ENCODE assay signal across 8 cellular contexts in the genomic region with DNA sequence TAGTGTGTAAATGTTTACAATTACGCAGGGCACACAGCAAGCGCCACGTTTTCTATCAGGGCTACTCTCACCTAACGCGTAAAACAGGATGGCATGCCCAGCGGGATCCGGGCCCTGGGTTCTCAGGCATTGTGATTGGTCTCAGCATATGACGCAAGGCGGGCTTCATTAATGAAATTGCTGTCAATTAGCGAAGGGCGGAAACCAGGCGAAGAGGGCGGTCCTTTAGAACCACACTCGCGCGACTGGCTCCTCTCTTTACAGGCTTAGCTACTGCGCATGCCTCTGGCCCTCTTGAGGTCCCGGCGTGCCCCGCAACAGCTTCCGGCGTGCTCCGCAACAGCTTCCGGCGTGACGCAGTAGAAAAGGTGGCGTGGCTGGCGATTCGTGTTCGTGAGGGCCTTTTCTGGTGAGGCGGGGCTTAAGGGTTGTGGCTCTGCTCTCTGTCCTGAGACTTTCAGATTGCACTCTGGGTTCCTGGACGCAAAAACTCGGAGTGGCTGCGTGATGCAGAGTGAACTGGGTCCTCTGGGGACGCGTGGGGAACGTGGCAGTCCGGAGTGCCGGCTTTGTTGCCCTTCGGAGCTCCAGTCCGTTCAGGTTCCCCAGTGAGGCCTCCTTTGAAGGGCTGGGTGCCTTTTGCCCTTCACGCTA. TPM values are rescaled to one million over a fixed set of nuclear protein-coding genes. Genes with fewer than 3 reads are reported as not detected.
DNase-seq lines count a peak whose midpoint lies in the region; ATAC-seq and TF ChIP-seq lines count a peak whose summit lies in the region.

No MANE protein-coding gene starts in this region.

- peaks cover 16 to 27% of the 10 kb centered on the region in 2 donors for H3K27me3 Mint-ChIP-seq in CD8-positive, alpha-beta memory T cell
- peaks cover 4 to 37% (median 28%) of the 10 kb centered on the region in 3 donors for H3K27me3 Mint-ChIP-seq in naive B cell

- H3K4me3 Mint-ChIP-seq in CD8-positive, alpha-beta memory T cell, result peak overlapping the region; percentile 74 to 93 (median 82)
- H3K4me3 Mint-ChIP-seq in naive B cell, result peak overlapping the region; percentile 80 to 96 (median 88)

- POLR2A ChIA-PET in CD8-positive, alpha-beta memory T cell (lab: Charles Lee), result interaction anchor here (0.6 to 2.2 kb wide), 3 partner anchors 36 to 100 kb away, joined by 5 to 13 read pairs (median 6); a partner anchor contains a TSS

- H3K4me1 Mint-ChIP-seq in CD8-positive, alpha-beta memory T cell, result peaks cover 10 to 14% (median 13%) of the 10 kb centered on the region in 3 donors
- peaks cover 0 to 24% (median 13%) of the 10 kb centered on the region in 3 donors for H3K4me1 Mint-ChIP-seq in naive B cell

- peaks cover 3 to 56% (median 43%) of the 10 kb centered on the region in 5 donors for H3K9me3 Mint-ChIP-seq in CD8-positive, alpha-beta memory T cell
- peaks cover 4 to 62% (median 40%) of the 10 kb centered on the region in 7 donors for H3K9me3 Mint-ChIP-seq in naive B cell

- H3K36me3 Mint-ChIP-seq in CD8-positive, alpha-beta memory T cell, result peaks cover 3 to 34% (median 16%) of the 10 kb centered on the region in 3 donors
- H3K36me3 Mint-ChIP-seq in naive B cell, result peaks cover 17 to 24% of the 10 kb centered on the region in 2 donors

- DNase-seq in CD8-positive, alpha-beta memory T cell, result peak; percentile 61 to 92 (median 83)
- DNase-seq in H4 (ENCODE audit: low spot score) (peak; percentile 91), NCI-H774 (lab: John Stamatoyannopoulos, UW) (peak; percentile 90), activated T-cell treated with anti-CD3 and anti-CD28 coated beads for 24 hours (ENCODE audit: low read depth) (peak; percentile 81), epithelial cell of proximal tubule (ENCODE audit: low read depth) (peak; percentile 37), naive B cell (peak; percentile 83)
- DNase-seq in stimulated activated naive CD4-positive, alpha-beta T cell (lab: John Stamatoyannopoulos, UW), result peak; percentile 62 to 90 (median 86)

- no peak for TF ChIP-seq CTCF in epithelial cell of proximal tubule (conservative IDR thresholded peaks at IDR 0.05; ENCODE audit: low read depth, low read length)

- H3K27ac ChIP-seq in CD8-positive, alpha-beta memory T cell (ENCODE audit: low read depth, low read length), result peak overlapping the region; percentile 64

- ATAC-seq in naive B cell (ENCODE audit: low read depth in 2 of 2) (peak; percentile 90 to 92), HG03045 (IDR thresholded peaks at IDR 0.05; ENCODE audit: unreplicated experiment) (no peak)

- H3K9me3 ChIP-seq in CD8-positive, alpha-beta memory T cell (ENCODE audit: low read length), result peaks cover 6% of the 10 kb centered on the region

- peaks cover 3% of the 10 kb centered on the region for H3K4me1 ChIP-seq in CD8-positive, alpha-beta memory T cell (ENCODE audit: insufficient read depth, low read length)

- CTCF ChIA-PET in CD8-positive, alpha-beta memory T cell (lab: Charles Lee), result interaction anchor here (0.9 to 1.3 kb wide), 2 partner anchors 77 to 79 kb away, joined by 3 read pairs; a partner anchor contains a TSS

- H3K4me3 ChIP-seq in CD8-positive, alpha-beta memory T cell (ENCODE audit: low read length), result peak overlapping the region; percentile 62
- H3K4me3 ChIP-seq in epithelial cell of proximal tubule (ENCODE audit: low read depth, low read length), result peak overlapping the region; percentile 62

- H3K27ac Mint-ChIP-seq in CD8-positive, alpha-beta memory T cell, result peak overlapping the region; percentile 66 to 92 (median 88)
- peak overlapping the region; percentile 86 to 97 (median 90) for H3K27ac Mint-ChIP-seq in naive B cell

- H3K36me3 ChIP-seq in CD8-positive, alpha-beta memory T cell (ENCODE audit: insufficient read depth, low read length), result no peaks in the 10 kb centered on the region

- no peaks in the 10 kb centered on the region for H3K27me3 ChIP-seq in CD8-positive, alpha-beta memory T cell (ENCODE audit: insufficient read depth, low read length, poor library complexity, severe bottlenecking)

RNA-seq across cellular contexts. Expression of a gene that starts 9.2 kb away (rescaled TPM):
- not detected for total RNA-seq in CD8-positive, alpha-beta memory T cell
- 0.15 TPM for polyA plus RNA-seq in CD8-positive, alpha-beta memory T cell
- total RNA-seq in H4 (2014; rRNA removed; shearing (Covaris generic)), result not detected in 2 replicates
- not detected in 2 replicates for total RNA-seq in epithelial cell of proximal tubule
- polyA plus RNA-seq in naive B cell (ENCODE audit: low read depth in 6 of 6), result 1 to 10 TPM in 3 of 6 donors, under 1 TPM in 2, not detected in 1; 0.20 to 1.9 (median 1.0) TPM

RNA-seq across cellular contexts. Expression of a gene that starts 35.9 kb away (rescaled TPM):
- 10 to 100 TPM; 13.5 to 15.6 TPM for total RNA-seq in CD8-positive, alpha-beta memory T cell
- polyA plus RNA-seq in CD8-positive, alpha-beta memory T cell, result 17.3 TPM
- total RNA-seq in H4 (2014; rRNA removed; shearing (Covaris generic)), result 14.6 and 17.6 TPM in 2 replicates
- total RNA-seq in epithelial cell of proximal tubule, result 10.8 and 11.2 TPM in 2 replicates
- polyA plus RNA-seq in naive B cell (ENCODE audit: low read depth in 6 of 6), result 10 to 100 TPM; 11.2 to 33.3 (median 14.9) TPM

RNA-seq across cellular contexts. Expression of a gene that starts 36.1 kb away (rescaled TPM):
- 10 to 100 TPM; 11.4 to 12.3 TPM for total RNA-seq in CD8-positive, alpha-beta memory T cell
- 18.8 TPM for polyA plus RNA-seq in CD8-positive, alpha-beta memory T cell
- total RNA-seq in H4 (2014; rRNA removed; shearing (Covaris generic)), result 9.7 and 11.2 TPM in 2 replicates
- 9.5 and 13.7 TPM in 2 replicates for total RNA-seq in epithelial cell of proximal tubule
- polyA plus RNA-seq in naive B cell (ENCODE audit: low read depth in 6 of 6), result 10 to 100 TPM in 2 of 6 donors, 1 to 10 TPM in 3, not detected in 1; 6.4 to 14.2 (median 8.9) TPM

RNA-seq across cellular contexts. Expression of a gene that starts 59.6 kb away (rescaled TPM):
- total RNA-seq in CD8-positive, alpha-beta memory T cell, result 10 to 100 TPM; 37.9 to 42.0 TPM
- polyA plus RNA-seq in CD8-positive, alpha-beta memory T cell, result 22.7 TPM
- total RNA-seq in H4 (2014; rRNA removed; shearing (Covaris generic)), result 21.7 and 23.5 TPM in 2 replicates
- total RNA-seq in epithelial cell of proximal tubule, result 8.5 and 12.9 TPM in 2 replicates
- 10 to 100 TPM; 22.4 to 59.6 (median 30.6) TPM for polyA plus RNA-seq in naive B cell (ENCODE audit: low read depth in 6 of 6)

RNA-seq across cellular contexts. Expression of a gene that starts 59.7 kb away (rescaled TPM):
- total RNA-seq in CD8-positive, alpha-beta memory T cell, result 1 to 10 TPM; 5.1 to 5.2 TPM
- polyA plus RNA-seq in CD8-positive, alpha-beta memory T cell, result 4.9 TPM
- total RNA-seq in H4 (2014; rRNA removed; shearing (Covaris generic)), result 4.9 and 5.4 TPM in 2 replicates
- total RNA-seq in epithelial cell of proximal tubule, result 1.8 and 1.9 TPM in 2 replicates
- 1 to 10 TPM in 5 of 6 donors, under 1 TPM in 1; 0.52 to 9.7 (median 6.0) TPM for polyA plus RNA-seq in naive B cell (ENCODE audit: low read depth in 6 of 6)

Comparison
In these comparisons a context has a peak if more than half of its experiments do, and no peak if none do; other contexts are left out.
1. DNase-seq: peak in every context shown above with its lines; median percentile 91 in H4; 90 in NCI-H774; 86 in stimulated activated naive CD4-positive, alpha-beta T cell; 83 in CD8-positive, alpha-beta memory T cell; 83 in naive B cell; 81 in activated T-cell treated with anti-CD3 and anti-CD28 coated beads for 24 hours; 37 in epithelial cell of proximal tubule.